1 cellular context compared by ENCODE assay signal in the genomic region with DNA sequence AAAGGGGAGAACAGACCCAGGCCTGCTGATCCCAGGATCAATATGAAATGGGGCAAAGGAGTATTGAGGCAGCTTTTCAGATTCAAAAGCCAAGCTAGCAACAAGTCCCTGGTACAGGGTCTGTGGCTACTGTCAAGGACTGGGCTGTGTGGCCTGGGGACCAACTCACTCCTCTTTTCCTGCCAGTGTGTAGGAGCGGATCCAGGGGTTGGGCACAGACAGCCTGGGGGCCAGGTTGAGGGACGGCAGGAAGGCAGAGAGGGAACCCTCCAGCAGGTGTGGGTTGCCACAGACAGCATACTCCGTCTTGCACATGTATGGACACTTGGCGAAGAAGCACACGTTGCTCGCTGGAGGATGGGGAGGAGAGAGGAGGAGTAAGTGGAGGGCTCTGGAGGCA.
A peak's percentile ranks its signal among the peaks of the same experiment; 100 is the strongest.
TF ChIP-seq lines count a peak whose summit lies in the region.

No MANE protein-coding gene starts in this region.

TF ChIP-seq in HepG2, 621 proteins besides CTCF, POLR2A, EP300 and RAD21:
- TF ChIP-seq TFAP4 (IDR thresholded peaks at IDR 0.05; ENCODE audit: borderline replicate concordance, low read depth) (no peak), ZNF674 (CRISPR knock-in tag; IDR thresholded peaks at IDR 0.05; ENCODE audit: low read depth) (no peak), ZNF570 (CRISPR knock-in tag; IDR thresholded peaks at IDR 0.05; ENCODE audit: borderline replicate concordance) (no peak), ZC3H13 (CRISPR knock-in tag; IDR thresholded peaks at IDR 0.05) (0 out of 2 replicates have a peak, but pooled peaks have one; percentile 38), SIN3A (IDR thresholded peaks at IDR 0.05; ENCODE audit: borderline replicate concordance, low read depth, low read length) (0 out of 2 replicates have a peak, but pooled peaks have one; percentile 12), AGO2 (optimal IDR thresholded peaks at IDR 0.05; ENCODE audit: low read depth, low read length) (no peak), ZNF350 (CRISPR knock-in tag; IDR thresholded peaks at IDR 0.05; ENCODE audit: borderline replicate concordance, low read depth) (no peak), SNAPC4 (CRISPR knock-in tag; IDR thresholded peaks at IDR 0.05) (no peak), XRCC5 (optimal IDR thresholded peaks at IDR 0.05; ENCODE audit: low read length) (no peak), HMGA1 (CRISPR knock-in tag; conservative IDR thresholded peaks at IDR 0.05) (no peak), DDIT3 (CRISPR knock-in tag; IDR thresholded peaks at IDR 0.05) (no peak), ZNF773 (CRISPR knock-in tag; IDR thresholded peaks at IDR 0.05; ENCODE audit: borderline replicate concordance) (no peak), CREM (IDR thresholded peaks at IDR 0.05) (no peak), CREM (CRISPR knock-in tag; IDR thresholded peaks at IDR 0.05) (no peak), HOXA7 (CRISPR knock-in tag; IDR thresholded peaks at IDR 0.05) (no peak), ZNF549 (CRISPR knock-in tag; IDR thresholded peaks at IDR 0.05) (no peak), KAT2B (IDR thresholded peaks at IDR 0.05; ENCODE audit: borderline replicate concordance, low read depth, low read length) (no peak), TAF15 (IDR thresholded peaks at IDR 0.05; ENCODE audit: low read depth, low read length, poor library complexity, severe bottlenecking) (no peak), BCL3 (CRISPR knock-in tag; IDR thresholded peaks at IDR 0.05) (0 out of 2 replicates have a peak, but pooled peaks have one; percentile 23), KDM4B (CRISPR knock-in tag; IDR thresholded peaks at IDR 0.05) (no peak), POLR2G (IDR thresholded peaks at IDR 0.05; ENCODE audit: low read depth, low read length) (peak; percentile 50), RARG (CRISPR knock-in tag; IDR thresholded peaks at IDR 0.05; ENCODE audit: low read depth) (no peak), ETV5 (CRISPR knock-in tag; IDR thresholded peaks at IDR 0.05; ENCODE audit: borderline replicate concordance) (no peak), SNAI1 (CRISPR knock-in tag; IDR thresholded peaks at IDR 0.05; ENCODE audit: borderline replicate concordance) (no peak), MTA3 (CRISPR knock-in tag; IDR thresholded peaks at IDR 0.05) (no peak), ZNF788 (CRISPR knock-in tag; IDR thresholded peaks at IDR 0.05; ENCODE audit: borderline replicate concordance) (no peak), CREB1 (IDR thresholded peaks at IDR 0.05) (no peak), CREB1 (CRISPR knock-in tag; IDR thresholded peaks at IDR 0.05) (no peak), BRCA1 (CRISPR knock-in tag; IDR thresholded peaks at IDR 0.05) (no peak), DMAP1 (CRISPR knock-in tag; IDR thresholded peaks at IDR 0.05) (no peak), KDM6A (CRISPR knock-in tag; IDR thresholded peaks at IDR 0.05; ENCODE audit: low read depth) (no peak), TAF1 (CRISPR knock-in tag; IDR thresholded peaks at IDR 0.05) (no peak), XBP1 (CRISPR knock-in tag; IDR thresholded peaks at IDR 0.05) (no peak), TCF12 (IDR thresholded peaks at IDR 0.05) (no peak), TCF12 (CRISPR knock-in tag; IDR thresholded peaks at IDR 0.05) (no peak), NFIB (CRISPR knock-in tag; IDR thresholded peaks at IDR 0.05; ENCODE audit: borderline replicate concordance) (no peak)
- TF ChIP-seq, protein P1, sequence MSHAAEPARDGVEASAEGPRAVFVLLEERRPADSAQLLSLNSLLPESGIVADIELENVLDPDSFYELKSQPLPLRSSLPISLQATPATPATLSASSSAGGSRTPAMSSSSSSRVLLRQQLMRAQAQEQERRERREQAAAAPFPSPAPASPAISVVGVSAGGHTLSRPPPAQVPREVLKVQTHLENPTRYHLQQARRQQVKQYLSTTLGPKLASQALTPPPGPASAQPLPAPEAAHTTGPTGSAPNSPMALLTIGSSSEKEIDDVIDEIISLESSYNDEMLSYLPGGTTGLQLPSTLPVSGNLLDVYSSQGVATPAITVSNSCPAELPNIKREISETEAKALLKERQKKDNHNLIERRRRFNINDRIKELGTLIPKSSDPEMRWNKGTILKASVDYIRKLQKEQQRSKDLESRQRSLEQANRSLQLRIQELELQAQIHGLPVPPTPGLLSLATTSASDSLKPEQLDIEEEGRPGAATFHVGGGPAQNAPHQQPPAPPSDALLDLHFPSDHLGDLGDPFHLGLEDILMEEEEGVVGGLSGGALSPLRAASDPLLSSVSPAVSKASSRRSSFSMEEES (CRISPR knock-in tag; IDR thresholded peaks at IDR 0.05) = no peak
- TF ChIP-seq, protein P2, sequence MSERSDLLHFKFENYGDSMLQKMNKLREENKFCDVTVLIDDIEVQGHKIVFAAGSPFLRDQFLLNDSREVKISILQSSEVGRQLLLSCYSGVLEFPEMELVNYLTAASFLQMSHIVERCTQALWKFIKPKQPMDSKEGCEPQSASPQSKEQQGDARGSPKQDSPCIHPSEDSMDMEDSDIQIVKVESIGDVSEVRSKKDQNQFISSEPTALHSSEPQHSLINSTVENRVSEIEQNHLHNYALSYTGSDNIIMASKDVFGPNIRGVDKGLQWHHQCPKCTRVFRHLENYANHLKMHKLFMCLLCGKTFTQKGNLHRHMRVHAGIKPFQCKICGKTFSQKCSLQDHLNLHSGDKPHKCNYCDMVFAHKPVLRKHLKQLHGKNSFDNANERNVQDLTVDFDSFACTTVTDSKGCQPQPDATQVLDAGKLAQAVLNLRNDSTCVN (CRISPR knock-in tag; IDR thresholded peaks at IDR 0.05; ENCODE audit: borderline replicate concordance) = no peak
